10 cellular contexts compared by ENCODE assay signal in genomic region chr4:88244821-88245579, GRCh38. TPM values are rescaled to one million over a fixed set of nuclear protein-coding genes. Genes with fewer than 3 reads are reported as not detected.
A peak's percentile ranks its signal among the peaks of the same experiment; 100 is the strongest.
DNase-seq lines count a peak whose midpoint lies in the region; ATAC-seq, FAIRE-seq and TF ChIP-seq lines count a peak whose summit lies in the region.
"Had no signal": no experiment of that assay in that cellular context is flagged by ENCODE, and none has a peak within 500 bp of the region (broad histone marks: within the 10 kb centered on the region; RNA-seq: fewer than 3 reads in every experiment).

No MANE protein-coding gene starts in this region.

- TF ChIP-seq EP300 in HepG2 (IDR thresholded peaks at IDR 0.05; ENCODE audit: low read depth in 2 of 2, low read length in 2 of 2) (no peak), HepG2 (CRISPR knock-in tag; IDR thresholded peaks at IDR 0.05; ENCODE audit: borderline replicate concordance) (no peak)

- no peaks in the 10 kb centered on the region for H3K27me3 ChIP-seq in HepG2 (ENCODE audit: control insufficient read depth in 1 of 2, insufficient read depth in 2 of 2, low read length in 2 of 2)
- no peaks in the 10 kb centered on the region for H3K27me3 ChIP-seq in right lobe of liver
- H3K27me3 ChIP-seq in right cardiac atrium (ENCODE audit: control insufficient read depth, insufficient read depth) = no peaks in the 10 kb centered on the region
- H3K27me3 ChIP-seq: BLaER1 had no signal

- H3K4me1 ChIP-seq in HepG2 (ENCODE audit: insufficient read depth, low read length) (peaks cover 33% of the 10 kb centered on the region), right lobe of liver (peaks cover 0 to 20% (median 5%) of the 10 kb centered on the region in 4 donors), right cardiac atrium (ENCODE audit: control insufficient read depth, insufficient read depth, low read length) (peaks cover 1% of the 10 kb centered on the region)
- H3K4me1 ChIP-seq: BLaER1, HAP-1 had no signal

- H3K4me3 ChIP-seq in HepG2 (replicated peaks in 1 of 3; ENCODE audit: insufficient read depth in 1 of 3, low read depth in 2 of 3, low read length in 3 of 3) = no peak overlapping the region; a peak in 1 of 6 replicates
- H3K4me3 ChIP-seq in right lobe of liver = no peak overlapping the region
- no peak overlapping the region for H3K4me3 ChIP-seq in right cardiac atrium (ENCODE audit: low read length)
- H3K4me3 ChIP-seq: BLaER1, HAP-1 had no signal

- H3K79me2 ChIP-seq in HepG2 (ENCODE audit: insufficient read depth, low read length) = no peaks in the 10 kb centered on the region

- no peaks in the 10 kb centered on the region for H3K9me3 ChIP-seq in HepG2 (ENCODE audit: low read length)
- H3K9me3 ChIP-seq in right lobe of liver = no peaks in the 10 kb centered on the region
- H3K9me3 ChIP-seq in right cardiac atrium (ENCODE audit: control insufficient read depth, low read length) = no peaks in the 10 kb centered on the region
- H3K9me3 ChIP-seq: BLaER1, HAP-1 had no signal

- no peak for TF ChIP-seq POLR2A in HepG2 (IDR thresholded peaks at IDR 0.05; ENCODE audit: insufficient read depth in 1 of 2, low read depth in 2 of 2, low read length in 2 of 2)
- no peak for TF ChIP-seq POLR2A in right lobe of liver (IDR thresholded peaks at IDR 0.05)

- H4K20me1 ChIP-seq in HepG2 (ENCODE audit: insufficient read depth, low read length) = no peaks in the 10 kb centered on the region
- H4K20me1 ChIP-seq: BLaER1 had no signal

- ATAC-seq in HepG2 = 0 out of 3 replicates have a peak, but pooled peaks have one; percentile 16
- ATAC-seq in right lobe of liver = no peak
- peak; percentile 17 to 40 for ATAC-seq in right cardiac atrium
- ATAC-seq in GM18502 (IDR thresholded peaks at IDR 0.05; ENCODE audit: poor library complexity, unreplicated experiment) = no peak
- ATAC-seq in GM21723 (IDR thresholded peaks at IDR 0.05; ENCODE audit: unreplicated experiment) = no peak

- no peak for FAIRE-seq in HepG2 (lab: Jason Lieb, UNC)

- intact Hi-C loops in HepG2 (cut with micrococcal nuclease; ENCODE audit: unreplicated experiment) (no loop called here), right lobe of liver (cut with DNase I) (no loop called here), right cardiac atrium (cut with DNase I) (no loop called here)

- H3K36me3 ChIP-seq in HepG2 (replicated peaks in 1 of 2; ENCODE audit: control insufficient read depth in 1 of 2, insufficient read depth in 2 of 2, low read length in 2 of 2) (no peaks in the 10 kb centered on the region), right lobe of liver (no peaks in the 10 kb centered on the region)
- H3K36me3 ChIP-seq: BLaER1, HAP-1 had no signal

- peak overlapping the region; percentile 38 for H3K4me3 Mint-ChIP-seq in activated CD4-positive, alpha-beta T cell treated with anti-CD3 and anti-CD28 coated beads, Interleukin-2, amount 10 ng/mL, durations not matched to agents 7 days and 5 days

- H3K27ac Mint-ChIP-seq in activated CD4-positive, alpha-beta T cell treated with anti-CD3 and anti-CD28 coated beads, Interleukin-2, amount 10 ng/mL, durations not matched to agents 7 days and 5 days = peak overlapping the region; percentile 79

- peak overlapping the region; percentile 44; the same call in 1 of the 2 replicates for H3K4me2 ChIP-seq in HepG2 (ENCODE audit: low read depth, low read length)
- H3K4me2 ChIP-seq: BLaER1 had no signal

- DNase-seq in HepG2 (ENCODE audit: low spot score) = no peak
- no peak for DNase-seq in right lobe of liver
- peak; percentile 37 for DNase-seq in activated CD4-positive, alpha-beta T cell treated with anti-CD3 and anti-CD28 coated beads, Interleukin-2, amount 10 ng/mL, durations not matched to agents 7 days and 5 days
- no peak for DNase-seq in right cardiac atrium
- no peak for DNase-seq in NOMO-1 treated with DMSO at 0.1 percent for 48 hours (lab: John Stamatoyannopoulos, UW; ENCODE audit: unreplicated experiment)
- DNase-seq in NCI-H524 treated with DMSO at 0.1 percent for 48 hours (lab: John Stamatoyannopoulos, UW) = no peak

- TF ChIP-seq RAD21 in HepG2 (CRISPR knock-in tag; IDR thresholded peaks at IDR 0.05) = no peak

- in situ Hi-C loops in HepG2 (cut with HindIII; ENCODE audit: extremely low pct_ligation_motif_present, low pct_unique_long_range_greater_than_20kb) = no loop called here

- no peaks in the 10 kb centered on the region for H3K36me3 Mint-ChIP-seq in activated CD4-positive, alpha-beta T cell treated with anti-CD3 and anti-CD28 coated beads, Interleukin-2, amount 10 ng/mL, durations not matched to agents 7 days and 5 days (ENCODE audit: low read depth)

- WGBS in HepG2 (ENCODE audit: low lambda C conversion rate) = 78% methylated on average over 10 of the region's 17 CpGs
- WGBS in right lobe of liver (ENCODE audit: insufficient coverage, low coverage, low lambda C conversion rate, missing lambda C conversion rate) = 69% methylated on average over 5 of the region's 17 CpGs
- WGBS in right cardiac atrium = 78% methylated on average over 17 of the region's 17 CpGs

- H3K4me1 Mint-ChIP-seq in activated CD4-positive, alpha-beta T cell treated with anti-CD3 and anti-CD28 coated beads, Interleukin-2, amount 10 ng/mL, durations not matched to agents 7 days and 5 days = peaks cover 11% of the 10 kb centered on the region

- POLR2A ChIA-PET in HepG2 (lab: Yijun Ruan, JAX) = no interaction called here
- POLR2A ChIA-PET in activated CD4-positive, alpha-beta T cell treated with anti-CD3 and anti-CD28 coated beads, Interleukin-2, amount 10 ng/mL, durations not matched to agents 7 days and 5 days (lab: Charles Lee) = no interaction called here

- no peak overlapping the region for H3K9ac ChIP-seq in HepG2 (ENCODE audit: insufficient read depth, low read depth, low read length)
- H3K9ac ChIP-seq: BLaER1 had no signal

- CTCF ChIA-PET in HepG2 (lab: Yijun Ruan, JAX; ENCODE audit: low intra/inter-chr PET ratio, low total read pairs) = no interaction called here
- CTCF ChIA-PET in activated CD4-positive, alpha-beta T cell treated with anti-CD3 and anti-CD28 coated beads, Interleukin-2, amount 10 ng/mL, durations not matched to agents 7 days and 5 days (lab: Charles Lee) = interaction anchor here (0.8 to 2.2 kb wide), 4 partner anchors 10 to 112 kb away, joined by 3 to 7 read pairs (median 3); no protein-coding TSS in a partner anchor

- H3K27ac ChIP-seq in HepG2 (ENCODE audit: extremely low read length, insufficient read depth, low read length) = no peak overlapping the region
- no peak overlapping the region for H3K27ac ChIP-seq in right lobe of liver
- H3K27ac ChIP-seq in right cardiac atrium (ENCODE audit: low read length) = no peak overlapping the region
- H3K27ac ChIP-seq: BLaER1 had no signal

- no peak for TF ChIP-seq CTCF in HepG2 (CRISPR knock-in tag; IDR thresholded peaks at IDR 0.05)
- no peak for TF ChIP-seq CTCF in right lobe of liver (IDR thresholded peaks at IDR 0.05)

- no TSS peak for BruUV-seq in HepG2 (replicated peaks; lab: Mats Ljungman, UMichigan)

- H3K9me3 Mint-ChIP-seq in activated CD4-positive, alpha-beta T cell treated with anti-CD3 and anti-CD28 coated beads, Interleukin-2, amount 10 ng/mL, durations not matched to agents 7 days and 5 days = peaks cover 2% of the 10 kb centered on the region

- peak overlapping the region; percentile 54 for H2AFZ ChIP-seq in HepG2 (ENCODE audit: low read length)

- H3K27me3 Mint-ChIP-seq in activated CD4-positive, alpha-beta T cell treated with anti-CD3 and anti-CD28 coated beads, Interleukin-2, amount 10 ng/mL, durations not matched to agents 7 days and 5 days = peaks cover 4% of the 10 kb centered on the region

TF ChIP-seq in HepG2, 621 proteins besides CTCF, POLR2A, EP300 and RAD21:
- TF ChIP-seq GABPB1 (CRISPR knock-in tag; IDR thresholded peaks at IDR 0.05) = peak; percentile 37
- no peak for TF ChIP-seq MXD4 (CRISPR knock-in tag; IDR thresholded peaks at IDR 0.05)

RNA-seq across cellular contexts. Expression of gene PPM1K, which starts 39.4 kb away (rescaled TPM):
- total RNA-seq in HepG2 (2016; rRNA removed; fragmentation: Illumina TruSeq; extraction: Trizol) (17.8 and 23.3 TPM in 2 replicates), right lobe of liver (10 to 100 TPM in 3 of 6 experiments, 1 to 10 TPM in 3; 3.8 to 15.7 (median 7.9) TPM), right cardiac atrium (100 to 1,000 TPM in 1 of 4 donors, 10 to 100 TPM in 3; 74.6 to 109 (median 91.3) TPM)
- total RNA-seq in HepG2 (2016; cell fraction: cytosol; rRNA removed; fragmentation: Illumina TruSeq; extraction: Trizol; ENCODE audit: low read depth) = 1.8 and 2.6 TPM in 2 replicates
- total RNA-seq in HepG2 (2016; cell fraction: insoluble cytoplasmic fraction; rRNA removed; fragmentation: Illumina TruSeq; extraction: Trizol) = 18.9 and 23.0 TPM in 2 replicates
- 5.3 and 7.4 TPM in 2 replicates for total RNA-seq in HepG2 (2016; cell fraction: membrane; rRNA removed; fragmentation: Illumina TruSeq; extraction: Trizol)
- 13.4 and 15.2 TPM in 2 replicates for total RNA-seq in HepG2 (2016; cell fraction: nucleus; rRNA removed; fragmentation: Illumina TruSeq; extraction: Trizol)
- polyA plus RNA-seq in HepG2 (2011; rRNA removed) (9.4 and 11.9 TPM in 2 replicates), right cardiac atrium (48.3 TPM)
- polyA plus RNA-seq in HepG2 (2011; cell fraction: cytosol; rRNA removed) = 5.7 and 7.3 TPM in 2 replicates
- 3.9 and 6.2 TPM in 2 replicates for polyA plus RNA-seq in HepG2 (2011; cell fraction: nucleus; rRNA removed)
- 4.0 and 4.3 TPM in 2 replicates for polyA plus RNA-seq in HepG2 (2012)
- 0.48 and 0.78 TPM in 2 replicates for polyA plus RNA-seq in HepG2 (2016; cell fraction: cytosol; fragmentation: Illumina TruSeq; extraction: Trizol; ENCODE audit: low read depth)
- 9.7 and 10.4 TPM in 2 replicates for polyA plus RNA-seq in HepG2 (2016; cell fraction: insoluble cytoplasmic fraction; fragmentation: Illumina TruSeq; extraction: Trizol; ENCODE audit: low read depth)
- 1.3 and 1.5 TPM in 2 replicates for polyA plus RNA-seq in HepG2 (2016; cell fraction: membrane; fragmentation: Illumina TruSeq; extraction: Trizol; ENCODE audit: low read depth)
- 9.8 and 12.4 TPM in 2 replicates for polyA plus RNA-seq in HepG2 (2016; cell fraction: nucleus; fragmentation: Illumina TruSeq; extraction: Trizol; ENCODE audit: insufficient read depth, low read depth)
- 8.4 and 29.8 TPM in 2 replicates for polyA minus RNA-seq in HepG2 (2011; rRNA and poly(A)+ RNA removed; ENCODE audit: low replicate concordance)
- polyA minus RNA-seq in HepG2 (2011; cell fraction: cytosol; rRNA and poly(A)+ RNA removed) = 6.3 and 8.6 TPM in 2 replicates
- polyA minus RNA-seq in HepG2 (2011; cell fraction: nucleus; rRNA and poly(A)+ RNA removed) = 21.3 and 23.7 TPM in 2 replicates
- 10 to 100 TPM; 58.4 to 68.5 TPM for total RNA-seq in activated CD4-positive, alpha-beta T cell treated with anti-CD3 and anti-CD28 coated beads, Interleukin-2, amount 10 ng/mL, durations not matched to agents 7 days and 5 days

Comparison
In these comparisons a context has a peak if more than half of its experiments do, and no peak if none do; other contexts are left out.
1. ATAC-seq: peak in HepG2 (single experiment) and right cardiac atrium (2 of 2); none in right lobe of liver (0 of 4), GM18502 (single experiment) and GM21723 (single experiment).